1 cellular context compared by ENCODE assay signal in the genomic region with DNA sequence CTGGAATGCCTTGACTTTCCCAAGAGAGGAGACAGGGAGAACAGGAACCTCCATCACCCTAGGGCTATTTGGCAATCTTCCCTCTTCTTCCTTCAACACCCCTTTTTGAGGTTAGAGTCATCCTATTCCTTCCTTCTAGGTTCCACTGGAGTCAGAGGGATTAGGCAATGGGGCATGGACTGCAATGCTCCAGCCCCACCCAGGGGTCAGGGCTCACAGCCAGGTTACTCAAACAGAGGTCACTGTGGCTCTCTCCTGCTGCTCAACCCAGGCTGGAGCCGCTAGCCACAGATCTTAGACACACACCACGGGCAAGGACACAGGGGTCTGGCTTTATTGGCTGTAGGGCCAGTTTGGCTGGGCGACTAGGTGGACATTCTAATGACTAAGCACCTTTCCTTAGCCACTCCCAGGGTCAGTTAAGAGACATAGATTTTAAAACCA.
TF ChIP-seq lines count a peak whose summit lies in the region.

No MANE protein-coding gene starts in this region.

TF ChIP-seq in HepG2, 621 proteins besides CTCF, POLR2A, EP300 and RAD21 (continued from another document and continues in another):
- TF ChIP-seq, protein P1, sequence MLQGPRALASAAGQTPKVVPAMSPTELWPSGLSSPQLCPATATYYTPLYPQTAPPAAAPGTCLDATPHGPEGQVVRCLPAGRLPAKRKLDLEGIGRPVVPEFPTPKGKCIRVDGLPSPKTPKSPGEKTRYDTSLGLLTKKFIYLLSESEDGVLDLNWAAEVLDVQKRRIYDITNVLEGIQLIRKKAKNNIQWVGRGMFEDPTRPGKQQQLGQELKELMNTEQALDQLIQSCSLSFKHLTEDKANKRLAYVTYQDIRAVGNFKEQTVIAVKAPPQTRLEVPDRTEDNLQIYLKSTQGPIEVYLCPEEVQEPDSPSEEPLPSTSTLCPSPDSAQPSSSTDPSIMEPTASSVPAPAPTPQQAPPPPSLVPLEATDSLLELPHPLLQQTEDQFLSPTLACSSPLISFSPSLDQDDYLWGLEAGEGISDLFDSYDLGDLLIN (CRISPR knock-in tag; IDR thresholded peaks at IDR 0.05; ENCODE audit: borderline replicate concordance) = no peak
- no peak for TF ChIP-seq CREB1 (IDR thresholded peaks at IDR 0.05)
- no peak for TF ChIP-seq CREB1 (CRISPR knock-in tag; IDR thresholded peaks at IDR 0.05)
- 0 out of 2 replicates have a peak, but pooled peaks have one; percentile 50 for TF ChIP-seq ZNF33B (CRISPR knock-in tag; IDR thresholded peaks at IDR 0.05)
- TF ChIP-seq, protein P2, sequence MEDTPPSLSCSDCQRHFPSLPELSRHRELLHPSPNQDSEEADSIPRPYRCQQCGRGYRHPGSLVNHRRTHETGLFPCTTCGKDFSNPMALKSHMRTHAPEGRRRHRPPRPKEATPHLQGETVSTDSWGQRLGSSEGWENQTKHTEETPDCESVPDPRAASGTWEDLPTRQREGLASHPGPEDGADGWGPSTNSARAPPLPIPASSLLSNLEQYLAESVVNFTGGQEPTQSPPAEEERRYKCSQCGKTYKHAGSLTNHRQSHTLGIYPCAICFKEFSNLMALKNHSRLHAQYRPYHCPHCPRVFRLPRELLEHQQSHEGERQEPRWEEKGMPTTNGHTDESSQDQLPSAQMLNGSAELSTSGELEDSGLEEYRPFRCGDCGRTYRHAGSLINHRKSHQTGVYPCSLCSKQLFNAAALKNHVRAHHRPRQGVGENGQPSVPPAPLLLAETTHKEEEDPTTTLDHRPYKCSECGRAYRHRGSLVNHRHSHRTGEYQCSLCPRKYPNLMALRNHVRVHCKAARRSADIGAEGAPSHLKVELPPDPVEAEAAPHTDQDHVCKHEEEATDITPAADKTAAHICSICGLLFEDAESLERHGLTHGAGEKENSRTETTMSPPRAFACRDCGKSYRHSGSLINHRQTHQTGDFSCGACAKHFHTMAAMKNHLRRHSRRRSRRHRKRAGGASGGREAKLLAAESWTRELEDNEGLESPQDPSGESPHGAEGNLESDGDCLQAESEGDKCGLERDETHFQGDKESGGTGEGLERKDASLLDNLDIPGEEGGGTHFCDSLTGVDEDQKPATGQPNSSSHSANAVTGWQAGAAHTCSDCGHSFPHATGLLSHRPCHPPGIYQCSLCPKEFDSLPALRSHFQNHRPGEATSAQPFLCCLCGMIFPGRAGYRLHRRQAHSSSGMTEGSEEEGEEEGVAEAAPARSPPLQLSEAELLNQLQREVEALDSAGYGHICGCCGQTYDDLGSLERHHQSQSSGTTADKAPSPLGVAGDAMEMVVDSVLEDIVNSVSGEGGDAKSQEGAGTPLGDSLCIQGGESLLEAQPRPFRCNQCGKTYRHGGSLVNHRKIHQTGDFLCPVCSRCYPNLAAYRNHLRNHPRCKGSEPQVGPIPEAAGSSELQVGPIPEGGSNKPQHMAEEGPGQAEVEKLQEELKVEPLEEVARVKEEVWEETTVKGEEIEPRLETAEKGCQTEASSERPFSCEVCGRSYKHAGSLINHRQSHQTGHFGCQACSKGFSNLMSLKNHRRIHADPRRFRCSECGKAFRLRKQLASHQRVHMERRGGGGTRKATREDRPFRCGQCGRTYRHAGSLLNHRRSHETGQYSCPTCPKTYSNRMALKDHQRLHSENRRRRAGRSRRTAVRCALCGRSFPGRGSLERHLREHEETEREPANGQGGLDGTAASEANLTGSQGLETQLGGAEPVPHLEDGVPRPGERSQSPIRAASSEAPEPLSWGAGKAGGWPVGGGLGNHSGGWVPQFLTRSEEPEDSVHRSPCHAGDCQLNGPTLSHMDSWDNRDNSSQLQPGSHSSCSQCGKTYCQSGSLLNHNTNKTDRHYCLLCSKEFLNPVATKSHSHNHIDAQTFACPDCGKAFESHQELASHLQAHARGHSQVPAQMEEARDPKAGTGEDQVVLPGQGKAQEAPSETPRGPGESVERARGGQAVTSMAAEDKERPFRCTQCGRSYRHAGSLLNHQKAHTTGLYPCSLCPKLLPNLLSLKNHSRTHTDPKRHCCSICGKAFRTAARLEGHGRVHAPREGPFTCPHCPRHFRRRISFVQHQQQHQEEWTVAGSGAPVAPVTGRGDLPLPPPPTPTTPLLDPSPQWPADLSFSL (CRISPR knock-in tag; IDR thresholded peaks at IDR 0.05) = no peak
- peak; percentile 43; the same call in 1 of the 2 replicates for TF ChIP-seq MAFF (IDR thresholded peaks at IDR 0.05; ENCODE audit: low read depth, low read length)
- TF ChIP-seq ZFX (CRISPR knock-in tag; IDR thresholded peaks at IDR 0.05; ENCODE audit: low read depth) = no peak
- TF ChIP-seq SMC3 (IDR thresholded peaks at IDR 0.05; ENCODE audit: low read length) = peak; percentile 54
- TF ChIP-seq, protein P3, sequence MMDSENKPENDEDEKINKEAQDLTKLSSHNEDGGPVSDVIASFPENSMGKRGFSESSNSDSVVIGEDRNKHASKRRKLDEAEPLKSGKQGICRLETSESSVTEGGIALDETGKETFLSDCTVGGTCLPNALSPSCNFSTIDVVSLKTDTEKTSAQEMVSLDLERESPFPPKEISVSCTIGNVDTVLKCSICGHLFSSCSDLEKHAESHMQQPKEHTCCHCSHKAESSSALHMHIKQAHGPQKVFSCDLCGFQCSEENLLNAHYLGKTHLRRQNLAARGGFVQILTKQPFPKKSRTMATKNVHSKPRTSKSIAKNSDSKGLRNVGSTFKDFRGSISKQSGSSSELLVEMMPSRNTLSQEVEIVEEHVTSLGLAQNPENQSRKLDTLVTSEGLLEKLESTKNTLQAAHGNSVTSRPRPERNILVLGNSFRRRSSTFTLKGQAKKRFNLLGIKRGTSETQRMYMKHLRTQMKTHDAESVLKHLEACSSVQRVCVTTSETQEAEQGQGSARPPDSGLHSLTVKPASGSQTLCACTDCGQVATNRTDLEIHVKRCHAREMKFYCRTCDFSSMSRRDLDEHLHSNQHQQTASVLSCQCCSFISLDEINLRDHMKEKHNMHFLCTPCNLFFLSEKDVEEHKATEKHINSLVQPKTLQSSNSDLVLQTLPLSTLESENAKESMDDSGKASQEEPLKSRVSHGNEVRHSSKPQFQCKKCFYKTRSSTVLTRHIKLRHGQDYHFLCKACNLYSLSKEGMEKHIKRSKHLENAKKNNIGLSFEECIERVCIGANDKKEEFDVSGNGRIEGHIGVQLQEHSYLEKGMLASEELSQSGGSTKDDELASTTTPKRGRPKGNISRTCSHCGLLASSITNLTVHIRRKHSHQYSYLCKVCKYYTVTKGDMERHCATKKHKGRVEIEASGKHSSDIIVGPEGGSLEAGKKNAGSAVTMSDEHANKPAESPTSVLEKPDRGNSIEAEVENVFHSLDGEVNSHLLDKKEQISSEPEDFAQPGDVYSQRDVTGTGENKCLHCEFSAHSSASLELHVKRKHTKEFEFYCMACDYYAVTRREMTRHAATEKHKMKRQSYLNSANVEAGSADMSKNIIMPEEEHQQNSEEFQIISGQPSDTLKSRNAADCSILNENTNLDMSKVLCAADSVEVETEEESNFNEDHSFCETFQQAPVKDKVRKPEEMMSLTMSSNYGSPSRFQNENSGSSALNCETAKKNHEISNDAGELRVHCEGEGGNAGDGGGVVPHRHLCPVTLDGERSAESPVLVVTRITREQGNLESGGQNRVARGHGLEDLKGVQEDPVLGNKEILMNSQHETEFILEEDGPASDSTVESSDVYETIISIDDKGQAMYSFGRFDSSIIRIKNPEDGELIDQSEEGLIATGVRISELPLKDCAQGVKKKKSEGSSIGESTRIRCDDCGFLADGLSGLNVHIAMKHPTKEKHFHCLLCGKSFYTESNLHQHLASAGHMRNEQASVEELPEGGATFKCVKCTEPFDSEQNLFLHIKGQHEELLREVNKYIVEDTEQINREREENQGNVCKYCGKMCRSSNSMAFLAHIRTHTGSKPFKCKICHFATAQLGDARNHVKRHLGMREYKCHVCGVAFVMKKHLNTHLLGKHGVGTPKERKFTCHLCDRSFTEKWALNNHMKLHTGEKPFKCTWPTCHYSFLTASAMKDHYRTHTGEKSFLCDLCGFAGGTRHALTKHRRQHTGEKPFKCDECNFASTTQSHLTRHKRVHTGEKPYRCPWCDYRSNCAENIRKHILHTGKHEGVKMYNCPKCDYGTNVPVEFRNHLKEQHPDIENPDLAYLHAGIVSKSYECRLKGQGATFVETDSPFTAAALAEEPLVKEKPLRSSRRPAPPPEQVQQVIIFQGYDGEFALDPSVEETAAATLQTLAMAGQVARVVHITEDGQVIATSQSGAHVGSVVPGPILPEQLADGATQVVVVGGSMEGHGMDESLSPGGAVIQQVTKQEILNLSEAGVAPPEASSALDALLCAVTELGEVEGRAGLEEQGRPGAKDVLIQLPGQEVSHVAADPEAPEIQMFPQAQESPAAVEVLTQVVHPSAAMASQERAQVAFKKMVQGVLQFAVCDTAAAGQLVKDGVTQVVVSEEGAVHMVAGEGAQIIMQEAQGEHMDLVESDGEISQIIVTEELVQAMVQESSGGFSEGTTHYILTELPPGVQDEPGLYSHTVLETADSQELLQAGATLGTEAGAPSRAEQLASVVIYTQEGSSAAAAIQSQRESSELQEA (CRISPR knock-in tag; IDR thresholded peaks at IDR 0.05; ENCODE audit: not compliant biosample characterization) = no peak
- TF ChIP-seq TP53 (CRISPR knock-in tag; conservative IDR thresholded peaks at IDR 0.05) = peak; percentile 70; the same call in 1 of the 2 replicates
- no peak for TF ChIP-seq MTA3 (CRISPR knock-in tag; IDR thresholded peaks at IDR 0.05)
- TF ChIP-seq, protein P4, sequence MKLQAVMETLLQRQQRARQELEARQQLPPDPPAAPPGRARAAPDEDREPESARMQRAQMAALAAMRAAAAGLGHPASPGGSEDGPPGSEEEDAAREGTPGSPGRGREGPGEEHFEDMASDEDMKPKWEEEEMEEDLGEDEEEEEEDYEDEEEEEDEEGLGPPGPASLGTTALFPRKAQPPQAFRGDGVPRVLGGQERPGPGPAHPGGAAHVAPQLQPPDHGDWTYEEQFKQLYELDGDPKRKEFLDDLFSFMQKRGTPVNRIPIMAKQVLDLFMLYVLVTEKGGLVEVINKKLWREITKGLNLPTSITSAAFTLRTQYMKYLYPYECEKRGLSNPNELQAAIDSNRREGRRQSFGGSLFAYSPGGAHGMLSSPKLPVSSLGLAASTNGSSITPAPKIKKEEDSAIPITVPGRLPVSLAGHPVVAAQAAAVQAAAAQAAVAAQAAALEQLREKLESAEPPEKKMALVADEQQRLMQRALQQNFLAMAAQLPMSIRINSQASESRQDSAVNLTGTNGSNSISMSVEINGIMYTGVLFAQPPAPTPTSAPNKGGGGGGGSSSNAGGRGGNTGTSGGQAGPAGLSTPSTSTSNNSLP (IDR thresholded peaks at IDR 0.05; ENCODE audit: low read depth, low read length) = 0 out of 2 replicates have a peak, but pooled peaks have one; percentile 20
- TF ChIP-seq NCOA2 (CRISPR knock-in tag; IDR thresholded peaks at IDR 0.05) = peak; percentile 93
- TF ChIP-seq PLRG1 (conservative IDR thresholded peaks at IDR 0.05) = no peak
- no peak for TF ChIP-seq ZNF460 (CRISPR knock-in tag; IDR thresholded peaks at IDR 0.05; ENCODE audit: borderline replicate concordance)
- TF ChIP-seq, protein P5, sequence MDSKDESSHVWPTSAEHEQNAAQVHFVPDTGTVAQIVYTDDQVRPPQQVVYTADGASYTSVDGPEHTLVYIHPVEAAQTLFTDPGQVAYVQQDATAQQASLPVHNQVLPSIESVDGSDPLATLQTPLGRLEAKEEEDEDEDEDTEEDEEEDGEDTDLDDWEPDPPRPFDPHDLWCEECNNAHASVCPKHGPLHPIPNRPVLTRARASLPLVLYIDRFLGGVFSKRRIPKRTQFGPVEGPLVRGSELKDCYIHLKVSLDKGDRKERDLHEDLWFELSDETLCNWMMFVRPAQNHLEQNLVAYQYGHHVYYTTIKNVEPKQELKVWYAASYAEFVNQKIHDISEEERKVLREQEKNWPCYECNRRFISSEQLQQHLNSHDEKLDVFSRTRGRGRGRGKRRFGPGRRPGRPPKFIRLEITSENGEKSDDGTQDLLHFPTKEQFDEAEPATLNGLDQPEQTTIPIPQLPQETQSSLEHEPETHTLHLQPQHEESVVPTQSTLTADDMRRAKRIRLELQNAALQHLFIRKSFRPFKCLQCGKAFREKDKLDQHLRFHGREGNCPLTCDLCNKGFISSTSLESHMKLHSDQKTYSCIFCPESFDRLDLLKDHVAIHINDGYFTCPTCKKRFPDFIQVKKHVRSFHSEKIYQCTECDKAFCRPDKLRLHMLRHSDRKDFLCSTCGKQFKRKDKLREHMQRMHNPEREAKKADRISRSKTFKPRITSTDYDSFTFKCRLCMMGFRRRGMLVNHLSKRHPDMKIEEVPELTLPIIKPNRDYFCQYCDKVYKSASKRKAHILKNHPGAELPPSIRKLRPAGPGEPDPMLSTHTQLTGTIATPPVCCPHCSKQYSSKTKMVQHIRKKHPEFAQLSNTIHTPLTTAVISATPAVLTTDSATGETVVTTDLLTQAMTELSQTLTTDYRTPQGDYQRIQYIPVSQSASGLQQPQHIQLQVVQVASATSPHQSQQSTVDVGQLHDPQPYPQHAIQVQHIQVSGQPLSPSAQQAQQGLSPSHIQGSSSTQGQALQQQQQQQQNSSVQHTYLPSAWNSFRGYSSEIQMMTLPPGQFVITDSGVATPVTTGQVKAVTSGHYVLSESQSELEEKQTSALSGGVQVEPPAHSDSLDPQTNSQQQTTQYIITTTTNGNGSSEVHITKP (CRISPR knock-in tag; IDR thresholded peaks at IDR 0.05; ENCODE audit: low read depth) = peak; percentile 71
- TF ChIP-seq GLI4 (CRISPR knock-in tag; IDR thresholded peaks at IDR 0.05; ENCODE audit: borderline replicate concordance) = no peak
- TF ChIP-seq U2AF1 (optimal IDR thresholded peaks at IDR 0.05; ENCODE audit: low read depth, low read length) = no peak
- TF ChIP-seq ZNF747 (CRISPR knock-in tag; IDR thresholded peaks at IDR 0.05; ENCODE audit: borderline replicate concordance) = no peak
- no peak for TF ChIP-seq ATF7-NPFF (CRISPR knock-in tag; IDR thresholded peaks at IDR 0.05; ENCODE audit: low read depth)
- no peak for TF ChIP-seq ZNF17 (CRISPR knock-in tag; IDR thresholded peaks at IDR 0.05)
- TF ChIP-seq ASH2L (IDR thresholded peaks at IDR 0.05; ENCODE audit: insufficient read length, low read depth, low read length) = no peak
- TF ChIP-seq ZNF549 (CRISPR knock-in tag; IDR thresholded peaks at IDR 0.05) = no peak
- TF ChIP-seq TAF15 (IDR thresholded peaks at IDR 0.05; ENCODE audit: low read depth, low read length, poor library complexity, severe bottlenecking) = no peak
- TF ChIP-seq HMG20A (CRISPR knock-in tag; IDR thresholded peaks at IDR 0.05; ENCODE audit: borderline replicate concordance) = peak; percentile 91; the same call in 1 of the 2 replicates
- no peak for TF ChIP-seq ZNF12 (CRISPR knock-in tag; IDR thresholded peaks at IDR 0.05)
- peak; percentile 87; the same call in 1 of the 2 replicates for TF ChIP-seq REPIN1 (CRISPR knock-in tag; IDR thresholded peaks at IDR 0.05; ENCODE audit: borderline replicate concordance, low read depth)
- TF ChIP-seq STAT5B (CRISPR knock-in tag; IDR thresholded peaks at IDR 0.05) = no peak
- no peak for TF ChIP-seq SYNCRIP (IDR thresholded peaks at IDR 0.05; ENCODE audit: insufficient read depth, low read depth, low read length)
- TF ChIP-seq ZNF660 (CRISPR knock-in tag; IDR thresholded peaks at IDR 0.05; ENCODE audit: borderline replicate concordance, low read depth) = no peak
- no peak for TF ChIP-seq HHEX (CRISPR knock-in tag; IDR thresholded peaks at IDR 0.05)
- TF ChIP-seq NFKB2 (CRISPR knock-in tag; IDR thresholded peaks at IDR 0.05; ENCODE audit: borderline replicate concordance) = peak; percentile 35; the same call in 1 of the 2 replicates
- TF ChIP-seq TARDBP (CRISPR knock-in tag; IDR thresholded peaks at IDR 0.05) = peak; percentile 90
- no peak for TF ChIP-seq ZNF20 (CRISPR knock-in tag; IDR thresholded peaks at IDR 0.05)
- no peak for TF ChIP-seq SNRNP70 (IDR thresholded peaks at IDR 0.05; ENCODE audit: low read depth, low read length)
- TF ChIP-seq SOX13 (IDR thresholded peaks at IDR 0.05) = no peak
- TF ChIP-seq SOX13 (CRISPR knock-in tag; conservative IDR thresholded peaks at IDR 0.05 in 1 of 2, IDR thresholded peaks at IDR 0.05 in 1 of 2) = peak in 1 of 2 experiments; percentile 90; a peak in 2 of 4 replicates
- TF ChIP-seq POLR2AphosphoS5 (IDR thresholded peaks at IDR 0.05; ENCODE audit: low read depth, low read length) = peak; percentile 33; the same call in 1 of the 2 replicates
- peak; percentile 39 to 52 for TF ChIP-seq MAFK (conservative IDR thresholded peaks at IDR 0.05 in 1 of 2, IDR thresholded peaks at IDR 0.05 in 1 of 2; ENCODE audit: low read length in 2 of 2)
- TF ChIP-seq XBP1 (CRISPR knock-in tag; IDR thresholded peaks at IDR 0.05) = no peak
